Comparison of ENCODE assay signal across 22 cellular contexts in the genomic region with DNA sequence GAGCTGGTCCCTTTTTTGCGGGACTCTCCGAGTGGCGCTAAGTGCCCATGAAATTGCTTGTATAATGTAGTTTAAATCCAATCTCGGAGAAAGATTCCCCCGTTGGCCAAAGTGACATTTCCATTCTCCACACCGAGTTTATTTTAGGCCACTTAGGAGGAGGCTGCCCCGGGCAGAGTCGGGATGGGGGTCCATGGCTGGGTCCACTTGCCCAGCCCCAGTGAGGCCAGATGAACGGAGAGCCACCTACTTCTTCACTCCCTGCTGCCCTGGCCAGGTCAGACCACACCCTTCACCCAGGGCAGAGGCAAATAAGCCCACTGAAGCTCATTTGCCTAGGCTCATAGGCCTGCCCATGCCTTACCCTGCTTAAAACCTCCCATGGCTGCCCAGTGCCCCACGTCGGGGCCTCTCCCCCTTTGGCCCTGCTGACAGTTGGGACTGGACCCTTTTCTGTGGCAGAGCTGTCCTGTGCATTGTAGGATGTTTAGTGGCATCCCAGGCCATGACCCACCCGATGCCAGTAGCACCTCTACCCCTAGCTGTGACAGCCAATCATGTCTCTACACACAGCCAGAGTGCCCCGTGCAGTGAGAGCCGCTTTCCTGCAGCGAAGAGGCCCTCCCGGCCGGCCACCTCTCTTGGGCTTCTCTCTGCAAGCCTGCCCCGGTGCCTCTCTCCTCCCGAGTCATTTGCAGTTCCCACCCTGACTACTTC. TPM values are rescaled to one million over a fixed set of nuclear protein-coding genes. Genes with fewer than 3 reads are reported as not detected.
A peak's percentile ranks its signal among the peaks of the same experiment; 100 is the strongest.
DNase-seq lines count a peak whose midpoint lies in the region; ATAC-seq and TF ChIP-seq lines count a peak whose summit lies in the region.
"Had no signal": no experiment of that assay in that cellular context is flagged by ENCODE, and none has a peak within 500 bp of the region (broad histone marks: within the 10 kb centered on the region; RNA-seq: fewer than 3 reads in every experiment).

No MANE protein-coding gene starts in this region.

- no peaks in the 10 kb centered on the region for H3K27me3 ChIP-seq in aorta (ENCODE audit: control insufficient read depth in 1 of 2, insufficient read depth in 2 of 2, low read length in 1 of 2)
- H3K27me3 ChIP-seq: BLaER1 treated with 17β-estradiol and CSF1 and Interleukin-3, amounts not matched to agents 10 nM and 100 nM; brain microvascular endothelial cell; SJSA1 had no signal

- no peak overlapping the region for H3K4me3 ChIP-seq in coronary artery
- no peak overlapping the region for H3K4me3 ChIP-seq in aorta (ENCODE audit: low read length in 2 of 2)
- H3K4me3 ChIP-seq: BLaER1 treated with 17β-estradiol and CSF1 and Interleukin-3, amounts not matched to agents 10 nM and 100 nM; psoas muscle; SJSA1; skin epidermis had no signal

- no peak overlapping the region for H3K4me3 Mint-ChIP-seq in activated naive CD8-positive, alpha-beta T cell treated with anti-CD3 and anti-CD28 coated beads, Interleukin-2, amount 10 ng/mL, durations not matched to agents 7 days and 5 days
- H3K4me3 Mint-ChIP-seq in activated naive CD8-positive, alpha-beta T cell treated with anti-CD3 and anti-CD28 coated beads, Interleukin-2, amount 50 U/mL, for 24 hours: no peak overlapping the region
- no peak overlapping the region for H3K4me3 Mint-ChIP-seq in nephron progenitor cell
- H3K4me3 Mint-ChIP-seq: activated CD4-positive, alpha-beta T cell treated with anti-CD3 and anti-CD28 coated beads, Interleukin-2, amount 10 ng/mL, durations not matched to agents 24 days and 14 days; activated T-helper 17 cell treated with anti-CD3 and anti-CD28 coated beads, Interleukin-2, amount 50 U/mL, for 72 hours; T-helper 1 cell treated with Interleukin-12 subunit alpha and Interleukin-12 subunit beta and Interleukin-4 antibody, amounts not matched to agents 30 μg/mL and 1 μg/mL, for 36 hours had no signal

- H3K27ac ChIP-seq in coronary artery (no peak overlapping the region), aorta (ENCODE audit: low read depth in 1 of 2, low read length in 2 of 2) (no peak overlapping the region)
- H3K27ac ChIP-seq: BLaER1 treated with 17β-estradiol and CSF1 and Interleukin-3, amounts not matched to agents 10 nM and 100 nM; brain microvascular endothelial cell; KMS-11; psoas muscle; SJSA1; skin epidermis had no signal

- intact Hi-C loops in aorta (cut with DNase I): no loop called here

- WGBS in aorta, 2 donors: 79 to 83% methylated on average over 19 of the region's 19 CpGs

- no peaks in the 10 kb centered on the region for H3K9me3 ChIP-seq in aorta (ENCODE audit: control insufficient read depth, low read length)
- H3K9me3 ChIP-seq: Caco-2, psoas muscle had no signal

- H3K27ac Mint-ChIP-seq in activated naive CD8-positive, alpha-beta T cell treated with anti-CD3 and anti-CD28 coated beads, Interleukin-2, amount 10 ng/mL, durations not matched to agents 7 days and 5 days: no peak overlapping the region
- no peak overlapping the region for H3K27ac Mint-ChIP-seq in activated naive CD8-positive, alpha-beta T cell treated with anti-CD3 and anti-CD28 coated beads, Interleukin-2, amount 50 U/mL, for 24 hours
- no peak overlapping the region for H3K27ac Mint-ChIP-seq in nephron progenitor cell
- H3K27ac Mint-ChIP-seq: activated CD4-positive, alpha-beta T cell treated with anti-CD3 and anti-CD28 coated beads, Interleukin-2, amount 10 ng/mL, durations not matched to agents 24 days and 14 days; activated T-helper 17 cell treated with anti-CD3 and anti-CD28 coated beads, Interleukin-2, amount 50 U/mL, for 72 hours; T-helper 1 cell treated with Interleukin-12 subunit alpha and Interleukin-12 subunit beta and Interleukin-4 antibody, amounts not matched to agents 30 μg/mL and 1 μg/mL, for 36 hours had no signal

- H3K4me1 ChIP-seq in aorta (ENCODE audit: control insufficient read depth in 1 of 2, insufficient read depth in 2 of 2, low read length in 2 of 2): no peaks in the 10 kb centered on the region
- H3K4me1 ChIP-seq: Caco-2, psoas muscle had no signal

- TF ChIP-seq CTCF in coronary artery (IDR thresholded peaks at IDR 0.05): no peak
- TF ChIP-seq CTCF in nephron progenitor cell (IDR thresholded peaks at IDR 0.05): no peak

- peaks cover 5% of the 10 kb centered on the region for H3K9me3 Mint-ChIP-seq in activated naive CD8-positive, alpha-beta T cell treated with anti-CD3 and anti-CD28 coated beads, Interleukin-2, amount 10 ng/mL, durations not matched to agents 7 days and 5 days
- no peaks in the 10 kb centered on the region for H3K9me3 Mint-ChIP-seq in activated naive CD8-positive, alpha-beta T cell treated with anti-CD3 and anti-CD28 coated beads, Interleukin-2, amount 50 U/mL, for 24 hours
- H3K9me3 Mint-ChIP-seq in nephron progenitor cell: no peaks in the 10 kb centered on the region
- H3K9me3 Mint-ChIP-seq: activated CD4-positive, alpha-beta T cell treated with anti-CD3 and anti-CD28 coated beads, Interleukin-2, amount 10 ng/mL, durations not matched to agents 24 days and 14 days; activated T-helper 17 cell treated with anti-CD3 and anti-CD28 coated beads, Interleukin-2, amount 50 U/mL, for 72 hours had no signal

- no peaks in the 10 kb centered on the region for H3K36me3 ChIP-seq in aorta (ENCODE audit: control insufficient read depth in 1 of 2, insufficient read depth in 2 of 2, low read length in 1 of 2)
- H3K36me3 ChIP-seq: brain microvascular endothelial cell had no signal

- no peaks in the 10 kb centered on the region for H3K36me3 Mint-ChIP-seq in activated naive CD8-positive, alpha-beta T cell treated with anti-CD3 and anti-CD28 coated beads, Interleukin-2, amount 10 ng/mL, durations not matched to agents 7 days and 5 days
- no peaks in the 10 kb centered on the region for H3K36me3 Mint-ChIP-seq in activated naive CD8-positive, alpha-beta T cell treated with anti-CD3 and anti-CD28 coated beads, Interleukin-2, amount 50 U/mL, for 24 hours (ENCODE audit: low read depth)
- H3K36me3 Mint-ChIP-seq in nephron progenitor cell (ENCODE audit: low read depth): no peaks in the 10 kb centered on the region

- peaks cover 11% of the 10 kb centered on the region for H3K4me1 Mint-ChIP-seq in activated naive CD8-positive, alpha-beta T cell treated with anti-CD3 and anti-CD28 coated beads, Interleukin-2, amount 10 ng/mL, durations not matched to agents 7 days and 5 days
- peaks cover 7% of the 10 kb centered on the region for H3K4me1 Mint-ChIP-seq in activated naive CD8-positive, alpha-beta T cell treated with anti-CD3 and anti-CD28 coated beads, Interleukin-2, amount 50 U/mL, for 24 hours
- peaks cover 5% of the 10 kb centered on the region for H3K4me1 Mint-ChIP-seq in nephron progenitor cell
- H3K4me1 Mint-ChIP-seq: activated T-helper 17 cell treated with anti-CD3 and anti-CD28 coated beads, Interleukin-2, amount 50 U/mL, for 72 hours had no signal

- no peak for ATAC-seq in activated naive CD8-positive, alpha-beta T cell treated with anti-CD3 and anti-CD28 coated beads, Interleukin-2, amount 10 ng/mL, durations not matched to agents 7 days and 5 days (ENCODE audit: low read depth)
- ATAC-seq in activated naive CD8-positive, alpha-beta T cell treated with anti-CD3 and anti-CD28 coated beads, Interleukin-2, amount 50 U/mL, for 24 hours: no peak
- no peak for ATAC-seq in aorta (ENCODE audit: low FRiP score)
- ATAC-seq: activated T-helper 17 cell treated with anti-CD3 and anti-CD28 coated beads, Interleukin-2, amount 50 U/mL, for 72 hours; HCT116; psoas muscle had no signal

- POLR2A ChIA-PET in activated naive CD8-positive, alpha-beta T cell treated with anti-CD3 and anti-CD28 coated beads, Interleukin-2, amount 10 ng/mL, durations not matched to agents 7 days and 5 days (lab: Charles Lee): no interaction called here

- peak; percentile 17 for DNase-seq in activated naive CD8-positive, alpha-beta T cell treated with anti-CD3 and anti-CD28 coated beads, Interleukin-2, amount 10 ng/mL, durations not matched to agents 7 days and 5 days
- no peak for DNase-seq in activated naive CD8-positive, alpha-beta T cell treated with anti-CD3 and anti-CD28 coated beads, Interleukin-2, amount 50 U/mL, for 24 hours
- DNase-seq in coronary artery (ENCODE audit: low spot score) (peak; percentile 57), nephron progenitor cell (peak; percentile 1), aorta (peak; percentile 30 to 63), retina (no peak), NK-92 (lab: John Stamatoyannopoulos, UW; ENCODE audit: unreplicated experiment) (no peak)
- DNase-seq: activated CD4-positive, alpha-beta T cell treated with anti-CD3 and anti-CD28 coated beads, Interleukin-2, amount 10 ng/mL, durations not matched to agents 24 days and 14 days; brain microvascular endothelial cell; DND-41; NCI-H1436; NK-92 treated with Interleukin-12 subunit alpha and Interleukin-12 subunit beta, amount 100 ng/mL, for 24 hours; stimulated activated CD4-positive, alpha-beta T cell treated with anti-CD3 and anti-CD28 coated beads, Interleukin-1b, Interleukin-23, amount 100 ng/mL, for 48 hours had no signal

- H3K27me3 Mint-ChIP-seq in activated naive CD8-positive, alpha-beta T cell treated with anti-CD3 and anti-CD28 coated beads, Interleukin-2, amount 10 ng/mL, durations not matched to agents 7 days and 5 days: no peaks in the 10 kb centered on the region
- H3K27me3 Mint-ChIP-seq in activated naive CD8-positive, alpha-beta T cell treated with anti-CD3 and anti-CD28 coated beads, Interleukin-2, amount 50 U/mL, for 24 hours: no peaks in the 10 kb centered on the region
- no peaks in the 10 kb centered on the region for H3K27me3 Mint-ChIP-seq in nephron progenitor cell (ENCODE audit: low read depth, poor library complexity)
- H3K27me3 Mint-ChIP-seq: activated CD4-positive, alpha-beta T cell treated with anti-CD3 and anti-CD28 coated beads, Interleukin-2, amount 10 ng/mL, durations not matched to agents 24 days and 14 days; activated T-helper 17 cell treated with anti-CD3 and anti-CD28 coated beads, Interleukin-2, amount 50 U/mL, for 72 hours had no signal

RNA-seq across cellular contexts. Expression of a gene that starts 51.3 kb away (rescaled TPM):
- 1 to 10 TPM in 1 of 2 experiments, under 1 TPM in 1; 0.96 to 1.1 TPM for total RNA-seq in activated naive CD8-positive, alpha-beta T cell treated with anti-CD3 and anti-CD28 coated beads, Interleukin-2, amount 10 ng/mL, durations not matched to agents 7 days and 5 days
- total RNA-seq in aorta: under 1 TPM; 0.48 to 0.52 TPM
- under 1 TPM; 0.25 to 0.28 TPM for polyA plus RNA-seq in aorta

Comparison
In these comparisons a context has a peak if more than half of its experiments do, and no peak if none do; other contexts are left out.
1. DNase-seq: peak in activated naive CD8-positive, alpha-beta T cell treated with anti-CD3 and anti-CD28 coated beads, Interleukin-2, amount 10 ng/mL, durations not matched to agents 7 days and 5 days (single experiment), coronary artery (single experiment), nephron progenitor cell (single experiment) and aorta (2 of 2); none in activated naive CD8-positive, alpha-beta T cell treated with anti-CD3 and anti-CD28 coated beads, Interleukin-2, amount 50 U/mL, for 24 hours (single experiment), retina (single experiment) and NK-92 (single experiment).